In the genomic region with DNA sequence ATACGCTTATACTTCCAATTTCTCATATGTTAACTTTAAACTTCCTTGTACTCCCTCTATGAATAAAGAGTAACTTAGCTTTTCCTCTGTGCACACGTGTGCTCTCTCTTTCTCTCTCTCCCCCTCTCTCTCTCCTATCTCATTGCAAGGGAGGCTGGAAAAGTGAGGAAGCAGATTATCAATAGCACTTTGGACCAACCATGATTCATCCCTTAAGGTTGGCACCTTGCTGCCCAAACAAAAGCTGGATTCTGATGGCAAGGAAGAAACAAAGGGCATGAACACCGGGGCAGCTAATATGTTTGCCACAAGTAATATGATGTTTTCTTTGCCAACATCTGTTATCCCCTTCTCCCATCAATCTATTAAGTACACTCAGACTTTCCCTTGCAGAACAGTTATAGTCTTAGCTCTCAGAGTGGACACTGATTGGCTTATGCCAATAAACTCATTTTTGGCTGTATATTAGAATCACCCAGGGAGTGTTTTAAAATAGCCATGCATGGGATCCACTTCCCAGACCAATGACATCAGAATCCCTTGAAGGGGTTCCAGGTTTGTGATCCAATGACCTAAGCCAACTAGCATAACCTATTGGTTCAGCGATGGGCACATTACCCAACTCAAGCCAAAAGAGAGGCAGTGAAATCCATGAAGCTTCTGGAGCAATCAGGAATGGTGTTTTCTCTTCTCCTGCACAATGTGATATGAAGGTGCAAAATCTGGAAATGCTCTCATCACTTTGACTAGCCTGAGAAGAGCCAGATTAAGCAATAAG, we compare ENCODE assay signal across 24 cellular contexts.
"Had no signal": no experiment of that assay in that cellular context is flagged by ENCODE, and none has a peak within 500 bp of the region (broad histone marks: within the 10 kb centered on the region; RNA-seq: fewer than 3 reads in every experiment).

No MANE protein-coding gene starts in this region.

- ATAC-seq: gastrocnemius medialis; heart right ventricle; left lung; lower lobe of right lung; right cardiac atrium; stimulated activated memory B cell treated with anti-CD40 and anti-IgM and Interleukin-4, amounts not matched to agents 10 μg/mL and 1 μg/mL and 100 μg/mL, for 72 hours; stimulated activated naive CD8-positive, alpha-beta T cell treated with anti-CD3 and anti-CD28 coated beads, Interleukin-15, amount 100 ng/mL, for 72 hours had no signal

- H3K27me3 ChIP-seq: gastrocnemius medialis, heart right ventricle, left lung, pancreas, transverse colon had no signal

- H3K4me3 Mint-ChIP-seq: endodermal cell; naive B cell; nephron; stimulated activated memory B cell treated with anti-CD40 and anti-IgM and Interleukin-4, amounts not matched to agents 10 μg/mL and 1 μg/mL and 100 μg/mL, for 72 hours; stimulated activated naive CD8-positive, alpha-beta T cell treated with anti-CD3 and anti-CD28 coated beads, Interleukin-15, amount 100 ng/mL, for 72 hours had no signal

- H3K27ac Mint-ChIP-seq: endodermal cell; nephron; progenitor cell of endocrine pancreas; stimulated activated memory B cell treated with anti-CD40 and anti-IgM and Interleukin-4, amounts not matched to agents 10 μg/mL and 1 μg/mL and 100 μg/mL, for 72 hours; stimulated activated naive CD8-positive, alpha-beta T cell treated with anti-CD3 and anti-CD28 coated beads, Interleukin-15, amount 100 ng/mL, for 72 hours had no signal

- H3K4me1 Mint-ChIP-seq: nephron; stimulated activated naive CD8-positive, alpha-beta T cell treated with anti-CD3 and anti-CD28 coated beads, Interleukin-15, amount 100 ng/mL, for 72 hours had no signal

- H3K36me3 Mint-ChIP-seq: naive B cell had no signal

- H3K36me3 ChIP-seq: gastrocnemius medialis, heart right ventricle, left lung, lower lobe of right lung, pancreas, thoracic aorta, transverse colon had no signal

- H3K4me1 ChIP-seq: gastrocnemius medialis, heart right ventricle, left lung, lower lobe of right lung, pancreas, transverse colon had no signal

- DNase-seq: effector CD4-positive, alpha-beta T cell; endodermal cell; gastrocnemius medialis; heart right ventricle; hypothalamus; kidney glomerular epithelial cell; left lung; lower lobe of right lung; mesenchymal stem cell; midbrain; naive B cell; occipital lobe; pancreas; right cardiac atrium; stimulated activated CD4-positive, alpha-beta T cell treated with anti-CD3 and anti-CD28 coated beads, Interleukin-1b, Interleukin-23, amount 100 ng/mL, for 48 hours; stimulated activated CD4-positive, alpha-beta T cell treated with anti-CD3 and anti-CD28 coated beads, Interleukin-4, amount 100 ng/mL, for 24 hours; stimulated activated naive CD8-positive, alpha-beta T cell treated with anti-CD3 and anti-CD28 coated beads, Interleukin-15, amount 100 ng/mL, for 72 hours; substantia nigra; transverse colon had no signal

- H3K27me3 Mint-ChIP-seq: naive B cell; progenitor cell of endocrine pancreas; stimulated activated memory B cell treated with anti-CD40 and anti-IgM and Interleukin-4, amounts not matched to agents 10 μg/mL and 1 μg/mL and 100 μg/mL, for 72 hours; stimulated activated naive CD8-positive, alpha-beta T cell treated with anti-CD3 and anti-CD28 coated beads, Interleukin-15, amount 100 ng/mL, for 72 hours had no signal

- H3K9me3 Mint-ChIP-seq: endodermal cell; nephron; stimulated activated memory B cell treated with anti-CD40 and anti-IgM and Interleukin-4, amounts not matched to agents 10 μg/mL and 1 μg/mL and 100 μg/mL, for 72 hours; stimulated activated naive CD8-positive, alpha-beta T cell treated with anti-CD3 and anti-CD28 coated beads, Interleukin-15, amount 100 ng/mL, for 72 hours had no signal

- H3K4me3 ChIP-seq: coronary artery, gastrocnemius medialis, heart right ventricle, left lung, lower lobe of right lung, pancreas, thoracic aorta, transverse colon had no signal

- H3K9me3 ChIP-seq: gastrocnemius medialis, heart right ventricle, left lung, lower lobe of right lung, pancreas, thoracic aorta, transverse colon had no signal

- H3K27ac ChIP-seq: coronary artery, gastrocnemius medialis, heart right ventricle, left lung, lower lobe of right lung, pancreas, thoracic aorta, transverse colon had no signal
